Comparison of ENCODE assay signal across 29 cellular contexts in the genomic region with DNA sequence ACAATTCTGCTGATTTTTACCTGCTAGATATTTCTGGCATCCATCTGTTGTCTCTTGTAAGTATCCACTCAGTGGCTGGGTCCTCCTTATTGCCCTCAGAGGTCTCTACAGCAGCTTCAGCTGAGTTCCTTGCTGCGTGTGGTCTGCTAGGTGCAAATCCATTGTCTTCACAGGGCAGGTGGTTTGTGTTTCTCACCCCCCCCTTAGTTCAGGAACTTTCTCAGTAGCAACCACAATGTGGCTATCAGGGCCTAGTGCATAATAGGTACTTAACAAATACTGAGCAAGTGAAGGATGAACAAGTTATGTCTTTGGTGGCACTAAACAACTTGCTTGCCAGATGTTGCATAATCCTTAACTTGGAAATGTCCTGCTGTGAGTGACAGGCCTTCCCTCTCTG.
"Had no signal": no experiment of that assay in that cellular context is flagged by ENCODE, and none has a peak within 500 bp of the region (broad histone marks: within the 10 kb centered on the region; RNA-seq: fewer than 3 reads in every experiment).

No MANE protein-coding gene starts in this region.

- DNase-seq: effector CD4-positive, alpha-beta T cell; endodermal cell; foreskin fibroblast; gastrocnemius medialis; head of caudate nucleus; kidney; left cardiac atrium; left lung; mesenchymal stem cell; mucosa of descending colon; naive B cell; nephron progenitor cell; nucleus accumbens; ovary; posterior cingulate gyrus; psoas muscle; right cardiac atrium; sigmoid colon; spleen; stimulated activated CD4-positive, alpha-beta T cell treated with anti-CD3 and anti-CD28 coated beads, Interleukin-4, amount 100 ng/mL, for 4 hours; stimulated activated naive B cell treated with anti-CD40 and anti-IgM and Interleukin-4, amounts not matched to agents 10 μg/mL and 1 μg/mL and 100 μg/mL, for 72 hours; transverse colon had no signal

- H3K9me3 Mint-ChIP-seq: endodermal cell; mesothelial cell of epicardium; stimulated activated naive CD8-positive, alpha-beta T cell treated with anti-CD3 and anti-CD28 coated beads, Interleukin-15, Interleukin-2, amounts not matched to agents 100 ng/mL and 50 ng/mL, for 24 hours had no signal

- H3K36me3 Mint-ChIP-seq: mesothelial cell of epicardium had no signal

- H3K4me1 ChIP-seq: left lung, sigmoid colon, spleen, suprapubic skin, transverse colon, vagina had no signal

- H3K27ac Mint-ChIP-seq: endodermal cell; mesothelial cell of epicardium; naive B cell; nephron progenitor cell; stimulated activated naive B cell treated with anti-CD40 and anti-IgM and Interleukin-4, amounts not matched to agents 10 μg/mL and 1 μg/mL and 100 μg/mL, for 72 hours; stimulated activated naive CD8-positive, alpha-beta T cell treated with anti-CD3 and anti-CD28 coated beads, Interleukin-15, Interleukin-2, amounts not matched to agents 100 ng/mL and 50 ng/mL, for 24 hours had no signal

- H3K4me3 Mint-ChIP-seq: endodermal cell; mesothelial cell of epicardium; naive B cell; nephron progenitor cell; stimulated activated naive B cell treated with anti-CD40 and anti-IgM and Interleukin-4, amounts not matched to agents 10 μg/mL and 1 μg/mL and 100 μg/mL, for 72 hours; stimulated activated naive CD8-positive, alpha-beta T cell treated with anti-CD3 and anti-CD28 coated beads, Interleukin-15, Interleukin-2, amounts not matched to agents 100 ng/mL and 50 ng/mL, for 24 hours had no signal

- H3K36me3 ChIP-seq: gastrocnemius medialis, left lung, ovary, sigmoid colon, spleen, suprapubic skin, transverse colon, vagina had no signal

- H3K4me1 Mint-ChIP-seq: endodermal cell, mesothelial cell of epicardium had no signal

- H3K9me3 ChIP-seq: gastrocnemius medialis, left lung, mucosa of descending colon, ovary, psoas muscle, sigmoid colon, spleen, suprapubic skin, transverse colon, vagina had no signal

- ATAC-seq: esophagus mucosa; left cardiac atrium; left lung; mucosa of descending colon; psoas muscle; right cardiac atrium; stimulated activated naive B cell treated with anti-CD40 and anti-IgM and Interleukin-4, amounts not matched to agents 10 μg/mL and 1 μg/mL and 100 μg/mL, for 72 hours had no signal

- H3K27me3 ChIP-seq: gastrocnemius medialis, ovary, vagina had no signal

- H3K4me3 ChIP-seq: dorsolateral prefrontal cortex, gastrocnemius medialis, left lung, mucosa of descending colon, ovary, psoas muscle, sigmoid colon, spleen, suprapubic skin, transverse colon, vagina had no signal

- H3K27ac ChIP-seq: epithelial cell of prostate, gastrocnemius medialis, left lung, ovary, psoas muscle, sigmoid colon, spleen, suprapubic skin, transverse colon, vagina had no signal
